13 cellular contexts compared by ENCODE assay signal in the genomic region with DNA sequence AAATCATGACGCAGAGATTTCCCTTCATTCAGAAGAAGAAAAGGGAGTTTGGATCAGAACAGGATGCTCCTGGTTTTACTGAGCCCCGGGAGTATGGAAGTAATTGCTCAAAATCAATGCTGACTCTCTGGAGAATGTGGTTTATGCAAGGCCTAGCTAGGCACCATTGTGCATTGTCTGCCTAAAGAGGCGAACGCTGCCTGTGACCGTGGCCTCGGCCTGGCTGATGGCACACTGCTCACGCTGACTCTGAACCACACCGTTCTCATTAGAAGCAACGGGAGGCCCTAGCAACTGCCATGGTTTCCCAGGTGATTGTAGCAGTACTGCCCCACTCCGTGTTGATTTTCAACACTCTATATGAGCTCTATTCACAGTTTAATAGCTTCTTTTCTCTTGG. TPM values are rescaled to one million over a fixed set of nuclear protein-coding genes. Genes with fewer than 3 reads are reported as not detected.
DNase-seq lines count a peak whose midpoint lies in the region; ATAC-seq and TF ChIP-seq lines count a peak whose summit lies in the region.
"Had no signal": no experiment of that assay in that cellular context is flagged by ENCODE, and none has a peak within 500 bp of the region (broad histone marks: within the 10 kb centered on the region; RNA-seq: fewer than 3 reads in every experiment).

No MANE protein-coding gene starts in this region.

- intact Hi-C loops in CD8-positive, alpha-beta T cell (cut with DNase I, micrococcal nuclease), result no loop called here

- H3K9me3 ChIP-seq in CD8-positive, alpha-beta T cell (ENCODE audit: low read length), result no peaks in the 10 kb centered on the region

- no peaks in the 10 kb centered on the region for H3K36me3 ChIP-seq in CD8-positive, alpha-beta T cell (ENCODE audit: insufficient read depth, low read length)

- no peak overlapping the region for H3K27ac Mint-ChIP-seq in WTC11
- no peak overlapping the region for H3K27ac Mint-ChIP-seq in CD8-positive, alpha-beta T cell
- H3K27ac Mint-ChIP-seq: B cell had no signal

- POLR2A ChIA-PET in WTC11 (lab: Charles Lee), result no interaction called here
- POLR2A ChIA-PET in CD8-positive, alpha-beta T cell (lab: Charles Lee), result interaction anchor here (0.6 to 1.3 kb wide), 2 partner anchors 10 to 20 kb away, joined by 3 to 6 read pairs; no protein-coding TSS in a partner anchor

- no peaks in the 10 kb centered on the region for H3K36me3 Mint-ChIP-seq in WTC11
- no peaks in the 10 kb centered on the region for H3K36me3 Mint-ChIP-seq in CD8-positive, alpha-beta T cell

- H3K4me3 Mint-ChIP-seq in WTC11, result no peak overlapping the region
- no peak overlapping the region for H3K4me3 Mint-ChIP-seq in CD8-positive, alpha-beta T cell
- H3K4me3 Mint-ChIP-seq: B cell had no signal

- H3K27me3 Mint-ChIP-seq in WTC11 (ENCODE audit: low read depth), result no peaks in the 10 kb centered on the region
- no peaks in the 10 kb centered on the region for H3K27me3 Mint-ChIP-seq in CD8-positive, alpha-beta T cell (ENCODE audit: low read depth)
- H3K27me3 Mint-ChIP-seq: B cell had no signal

- H3K27me3 ChIP-seq in CD8-positive, alpha-beta T cell (ENCODE audit: insufficient read depth, low read length), result no peaks in the 10 kb centered on the region

- ATAC-seq in WTC11, result peak; percentile 63
- ATAC-seq in CD8-positive, alpha-beta T cell, result no peak
- no peak for ATAC-seq in esophagus mucosa

- H3K4me1 ChIP-seq in CD8-positive, alpha-beta T cell (ENCODE audit: insufficient read depth, low read length), result no peaks in the 10 kb centered on the region

- no peak overlapping the region for H3K4me3 ChIP-seq in CD8-positive, alpha-beta T cell (ENCODE audit: low read depth, low read length)
- H3K4me3 ChIP-seq: PC-9 had no signal

- H3K9me3 Mint-ChIP-seq in WTC11, result no peaks in the 10 kb centered on the region
- no peaks in the 10 kb centered on the region for H3K9me3 Mint-ChIP-seq in CD8-positive, alpha-beta T cell

- CTCF ChIA-PET in WTC11 (lab: Charles Lee), result interaction anchor here (0.8 to 1.4 kb wide), 3 partner anchors 32 to 223 kb away, joined by 3 to 4 read pairs (median 4); no protein-coding TSS in a partner anchor
- CTCF ChIA-PET in CD8-positive, alpha-beta T cell (lab: Charles Lee), result no interaction called here

- H3K27ac ChIP-seq in CD8-positive, alpha-beta T cell (ENCODE audit: low read depth, low read length), result no peak overlapping the region
- H3K27ac ChIP-seq: PC-9 had no signal

- peak; percentile 79 to 88 for DNase-seq in NCI-H2081 (lab: John Stamatoyannopoulos, UW)
- DNase-seq in WTC11 (ENCODE audit: low spot score), result no peak
- DNase-seq in inferior parietal cortex (ENCODE audit: extremely low spot score), result peak; percentile 56
- peak; percentile 66 for DNase-seq in retina
- no peak for DNase-seq in CD8-positive, alpha-beta T cell
- DNase-seq in activated gamma-delta T cell (lab: John Stamatoyannopoulos, UW), result no peak
- DNase-seq: activated CD8-positive, alpha-beta memory T cell treated with anti-CD3 and anti-CD28 coated beads for 24 hours; activated effector memory CD4-positive, alpha-beta T cell treated with anti-CD3 and anti-CD28 coated beads, Interleukin-2, amount 50 U/mL, for 16 hours; MM.1S; PC-9; stimulated activated naive CD4-positive, alpha-beta T cell treated with Interleukin-2 at 50 U/mL for 16 hours had no signal

- peaks cover 28% of the 10 kb centered on the region for H3K4me1 Mint-ChIP-seq in WTC11
- peaks cover 5% of the 10 kb centered on the region for H3K4me1 Mint-ChIP-seq in CD8-positive, alpha-beta T cell (ENCODE audit: low read depth)
- H3K4me1 Mint-ChIP-seq: B cell had no signal

- TF ChIP-seq CTCF in WTC11 (IDR thresholded peaks at IDR 0.05), result no peak
- TF ChIP-seq CTCF in CD8-positive, alpha-beta T cell (IDR thresholded peaks at IDR 0.05), result no peak

TF ChIP-seq in WTC11, 78 proteins besides CTCF, POLR2A, EP300 and RAD21:
- no peak for TF ChIP-seq ZNF423 (CRISPR knock-in tag; IDR thresholded peaks at IDR 0.05)
- TF ChIP-seq HMGA2 (CRISPR knock-in tag; IDR thresholded peaks at IDR 0.05), result no peak
- no peak for TF ChIP-seq SOX15 (CRISPR knock-in tag; IDR thresholded peaks at IDR 0.05)
- TF ChIP-seq ZNF317 (CRISPR knock-in tag; IDR thresholded peaks at IDR 0.05; ENCODE audit: borderline replicate concordance, low read depth), result no peak
- TF ChIP-seq, protein P1, sequence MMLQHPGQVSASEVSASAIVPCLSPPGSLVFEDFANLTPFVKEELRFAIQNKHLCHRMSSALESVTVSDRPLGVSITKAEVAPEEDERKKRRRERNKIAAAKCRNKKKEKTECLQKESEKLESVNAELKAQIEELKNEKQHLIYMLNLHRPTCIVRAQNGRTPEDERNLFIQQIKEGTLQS (CRISPR knock-in tag; conservative IDR thresholded peaks at IDR 0.05), result no peak

RNA-seq across cellular contexts. Expression of a gene that starts 41.7 kb away (rescaled TPM):
- total RNA-seq in WTC11 (2021), result 12.8 to 15.5 TPM (median 13.5 TPM) in 3 replicates
- total RNA-seq in CD8-positive, alpha-beta T cell, result 10 to 100 TPM; 40.0 to 43.1 TPM
- 22.4 TPM for total RNA-seq in esophagus mucosa

Comparison
In these comparisons a context has a peak if more than half of its experiments do, and no peak if none do; other contexts are left out.
1. DNase-seq: peak in NCI-H2081 (2 of 2), inferior parietal cortex (single experiment) and retina (single experiment); none in WTC11 (single experiment), CD8-positive, alpha-beta T cell (0 of 7) and activated gamma-delta T cell (single experiment).